10 cellular contexts compared by ENCODE assay signal in the genomic region with DNA sequence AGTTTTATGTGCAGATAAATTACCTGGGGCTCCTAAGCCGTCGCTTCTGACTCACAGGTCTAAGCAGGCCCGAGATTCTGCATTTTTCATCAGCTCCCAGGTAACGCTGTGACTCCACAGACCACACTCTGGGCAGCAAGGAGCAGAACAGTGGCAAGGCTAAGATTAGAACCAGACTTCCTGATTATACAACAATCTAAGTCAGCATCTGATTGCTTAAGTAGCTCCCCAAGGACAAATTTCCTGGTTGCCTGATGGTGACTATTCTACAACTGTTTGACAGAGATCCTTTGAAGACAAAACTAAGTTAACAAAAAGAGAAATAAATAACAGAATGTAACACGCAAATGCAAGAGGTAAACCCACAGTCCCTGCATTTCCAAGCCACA.
DNase-seq lines count a peak whose midpoint lies in the region; ATAC-seq, FAIRE-seq and TF ChIP-seq lines count a peak whose summit lies in the region.
"Had no signal": no experiment of that assay in that cellular context is flagged by ENCODE, and none has a peak within 500 bp of the region (broad histone marks: within the 10 kb centered on the region; RNA-seq: fewer than 3 reads in every experiment).

No MANE protein-coding gene starts in this region.

- WGBS in A549 (ENCODE audit: missing lambda C conversion rate) = 55% methylated on average over 5 of the region's 5 CpGs

- H3K9ac ChIP-seq in Loucy (ENCODE audit: low read depth, low read length, poor library complexity, severe bottlenecking) (peak overlapping the region; percentile 85), duodenal mucosa (ENCODE audit: low read depth in 1 of 2, low read length in 2 of 2) (peak overlapping the region in 1 of 2 donors; percentile 3), mucosa of rectum (ENCODE audit: low read depth in 1 of 2, low read length in 2 of 2) (no peak overlapping the region), MM.1S (ENCODE audit: low read length) (no peak overlapping the region)

- no peak for TF ChIP-seq POLR2A in A549 (IDR thresholded peaks at IDR 0.05; ENCODE audit: low read length)

- H3K79me2 ChIP-seq in Loucy (ENCODE audit: insufficient read depth, low read length) (peaks cover 89% of the 10 kb centered on the region), MM.1S (ENCODE audit: low read length) (peaks cover 85% of the 10 kb centered on the region)

- no peaks in the 10 kb centered on the region for H3F3A ChIP-seq in Loucy (ENCODE audit: low read depth)
- H3F3A ChIP-seq in MM.1S (ENCODE audit: insufficient read depth, low read length) = peaks cover 19% of the 10 kb centered on the region

- TF ChIP-seq EP300 in A549 (IDR thresholded peaks at IDR 0.05) = no peak

- H3K9me2 ChIP-seq in Loucy (replicated peaks; ENCODE audit: low read depth, low read length) (no peaks in the 10 kb centered on the region), MM.1S (replicated peaks; ENCODE audit: insufficient read depth, low read length) (no peaks in the 10 kb centered on the region)

- no peaks in the 10 kb centered on the region for H3K9me3 ChIP-seq in A549
- H3K9me3 ChIP-seq in Loucy (ENCODE audit: insufficient read depth, low read depth, low read length) = no peaks in the 10 kb centered on the region
- H3K9me3 ChIP-seq in duodenal mucosa (ENCODE audit: control insufficient read depth in 1 of 2, low read length in 2 of 2) = no peaks in the 10 kb centered on the region
- H3K9me3 ChIP-seq in mucosa of rectum (ENCODE audit: control insufficient read depth in 2 of 2, low read length in 2 of 2) = no peaks in the 10 kb centered on the region
- H3K9me3 ChIP-seq in MM.1S (replicated peaks; ENCODE audit: insufficient read depth, low read length) = no peaks in the 10 kb centered on the region

- TF ChIP-seq RAD21 in A549 (conservative IDR thresholded peaks at IDR 0.05 in 1 of 2, IDR thresholded peaks at IDR 0.05 in 1 of 2) = no peak

- no peak overlapping the region for H3K4me3 ChIP-seq in A549
- H3K4me3 ChIP-seq in Loucy (ENCODE audit: low read length, poor library complexity, severe bottlenecking) = peak overlapping the region; percentile 76
- peak overlapping the region in 1 of 2 donors; percentile 67 for H3K4me3 ChIP-seq in duodenal mucosa (ENCODE audit: low read depth in 1 of 2, low read length in 2 of 2)
- H3K4me3 ChIP-seq in mucosa of rectum (ENCODE audit: low read length in 2 of 2) = no peak overlapping the region
- H3K4me3 ChIP-seq in MM.1S (ENCODE audit: low read length) = no peak overlapping the region

- peaks cover 8% of the 10 kb centered on the region; the same call in 1 of the 2 replicates for H3K36me3 ChIP-seq in Loucy (ENCODE audit: insufficient read depth, low read length)
- peaks cover 7 to 9% of the 10 kb centered on the region in 2 donors for H3K36me3 ChIP-seq in duodenal mucosa (ENCODE audit: control insufficient read depth in 1 of 2, insufficient read depth in 2 of 2, low read length in 2 of 2)
- peaks cover 3% of the 10 kb centered on the region in 2 donors for H3K36me3 ChIP-seq in mucosa of rectum (ENCODE audit: control insufficient read depth in 2 of 2, insufficient read depth in 2 of 2, low read length in 2 of 2)
- H3K36me3 ChIP-seq in MM.1S (replicated peaks; ENCODE audit: insufficient read depth, low read length) = no peaks in the 10 kb centered on the region

- no peak for FAIRE-seq in A549 (lab: Jason Lieb, UNC)

- no peak for TF ChIP-seq CTCF in A549 (IDR thresholded peaks at IDR 0.05)
- no peak for TF ChIP-seq CTCF in Loucy (conservative IDR thresholded peaks at IDR 0.05; ENCODE audit: low read length)
- no peak for TF ChIP-seq CTCF in MM.1S (IDR thresholded peaks at IDR 0.05; ENCODE audit: low read length)

- ATAC-seq in A549 (peak in 1 of 2 experiments; percentile 52; a peak in 2 of 6 replicates), GM18867 (IDR thresholded peaks at IDR 0.05; ENCODE audit: unreplicated experiment) (no peak)

- POLR2A ChIA-PET in A549 (lab: Yijun Ruan, JAX) = interaction anchor here (1.3 kb wide), 1 partner anchor 69 kb away, joined by 4 read pairs; the partner anchor contains the start of gene CREB3L2

- H2AFZ ChIP-seq in Loucy (ENCODE audit: low read length) (no peak overlapping the region), MM.1S (ENCODE audit: low read length) (no peak overlapping the region)

- H3K4me2 ChIP-seq in A549 = peak overlapping the region; percentile 68
- H3K4me2 ChIP-seq in Loucy (ENCODE audit: low read depth, low read length, poor library complexity, severe bottlenecking) = peak overlapping the region; percentile 86
- no peak overlapping the region for H3K4me2 ChIP-seq in MM.1S (ENCODE audit: low read depth, low read length)

- CTCF ChIA-PET in A549 (lab: Yijun Ruan, JAX) = interaction anchor here (0.9 to 5.3 kb wide), 5 partner anchors 9 to 69 kb away, joined by 3 to 16 read pairs (median 3); partner anchors contain the start of gene CREB3L2

- H3K27ac ChIP-seq in A549 (peak overlapping the region; percentile 62 to 81), duodenal mucosa (ENCODE audit: low read depth, low read length) (peak overlapping the region; percentile 5), mucosa of rectum (ENCODE audit: low read depth in 2 of 2, low read length in 2 of 2) (peak overlapping the region; percentile 24 to 53), MM.1S (ENCODE audit: low read length) (no peak overlapping the region)

- DNase-seq in A549 (ENCODE audit: low read depth in 1 of 2, low spot score in 1 of 2) = peak in 1 of 2 experiments; percentile 33
- DNase-seq in NCI-H1417 treated with DMSO at 0.1 percent for 48 hours (lab: John Stamatoyannopoulos, UW) = no peak
- no peak for DNase-seq in MM.1S
- no peak for DNase-seq in kidney glomerular epithelial cell (lab: John Stamatoyannopoulos, UW)
- DNase-seq: activated naive CD4-positive, alpha-beta T cell; occipital lobe had no signal

- peaks cover 24% of the 10 kb centered on the region for H4K20me1 ChIP-seq in Loucy (ENCODE audit: insufficient read depth, low read length, poor library complexity, severe bottlenecking)
- H4K20me1 ChIP-seq in MM.1S (ENCODE audit: insufficient read depth, low read length) = no peaks in the 10 kb centered on the region

- H3K4me1 ChIP-seq in A549 (peaks cover 43% of the 10 kb centered on the region), Loucy (ENCODE audit: insufficient read depth, low read length, poor library complexity, severe bottlenecking) (peaks cover 56% of the 10 kb centered on the region), duodenal mucosa (ENCODE audit: control insufficient read depth in 1 of 2, insufficient read depth in 2 of 2, low read length in 2 of 2) (peaks cover 47 to 57% of the 10 kb centered on the region in 2 donors), mucosa of rectum (ENCODE audit: control insufficient read depth in 2 of 2, insufficient read depth in 2 of 2, low read length in 2 of 2) (peaks cover 30 to 36% of the 10 kb centered on the region in 2 donors), MM.1S (ENCODE audit: low read length) (peaks cover 32% of the 10 kb centered on the region)

- no peaks in the 10 kb centered on the region for H3K27me3 ChIP-seq in Loucy (ENCODE audit: insufficient read depth, low read length, poor library complexity, severe bottlenecking)
- H3K27me3 ChIP-seq in duodenal mucosa (ENCODE audit: control insufficient read depth in 1 of 2, insufficient read depth in 2 of 2, low read length in 2 of 2) = no peaks in the 10 kb centered on the region
- H3K27me3 ChIP-seq in mucosa of rectum (ENCODE audit: control insufficient read depth in 2 of 2, insufficient read depth in 2 of 2, low read length in 2 of 2) = no peaks in the 10 kb centered on the region
- no peaks in the 10 kb centered on the region for H3K27me3 ChIP-seq in MM.1S (replicated peaks; ENCODE audit: insufficient read depth, low read length)

TF ChIP-seq in A549, 52 proteins besides CTCF, POLR2A, EP300 and RAD21:
- TF ChIP-seq CEBPB (IDR thresholded peaks at IDR 0.05) (peak; percentile 7 to 43; a peak in 1 of 4 replicates), HOXB13 (CRISPR knock-in tag; IDR thresholded peaks at IDR 0.05; ENCODE audit: low read depth) (0 out of 2 replicates have a peak, but pooled peaks have one; percentile 43), MAZ (IDR thresholded peaks at IDR 0.05; ENCODE audit: borderline replicate concordance, low read depth, low read length) (no peak), JUNB (IDR thresholded peaks at IDR 0.05) (no peak), PHF8 (IDR thresholded peaks at IDR 0.05; ENCODE audit: borderline replicate concordance, low read depth) (no peak), RCOR1 (IDR thresholded peaks at IDR 0.05; ENCODE audit: low read depth, low read length) (no peak), RARB (CRISPR knock-in tag; IDR thresholded peaks at IDR 0.05) (no peak), KDM5A (IDR thresholded peaks at IDR 0.05) (no peak), TP53 (CRISPR knock-in tag; IDR thresholded peaks at IDR 0.05) (no peak)
- TF ChIP-seq, protein P1, sequence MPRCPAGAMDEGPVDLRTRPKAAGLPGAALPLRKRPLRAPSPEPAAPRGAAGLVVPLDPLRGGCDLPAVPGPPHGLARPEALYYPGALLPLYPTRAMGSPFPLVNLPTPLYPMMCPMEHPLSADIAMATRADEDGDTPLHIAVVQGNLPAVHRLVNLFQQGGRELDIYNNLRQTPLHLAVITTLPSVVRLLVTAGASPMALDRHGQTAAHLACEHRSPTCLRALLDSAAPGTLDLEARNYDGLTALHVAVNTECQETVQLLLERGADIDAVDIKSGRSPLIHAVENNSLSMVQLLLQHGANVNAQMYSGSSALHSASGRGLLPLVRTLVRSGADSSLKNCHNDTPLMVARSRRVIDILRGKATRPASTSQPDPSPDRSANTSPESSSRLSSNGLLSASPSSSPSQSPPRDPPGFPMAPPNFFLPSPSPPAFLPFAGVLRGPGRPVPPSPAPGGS (IDR thresholded peaks at IDR 0.05) = no peak
- TF ChIP-seq, protein P2, sequence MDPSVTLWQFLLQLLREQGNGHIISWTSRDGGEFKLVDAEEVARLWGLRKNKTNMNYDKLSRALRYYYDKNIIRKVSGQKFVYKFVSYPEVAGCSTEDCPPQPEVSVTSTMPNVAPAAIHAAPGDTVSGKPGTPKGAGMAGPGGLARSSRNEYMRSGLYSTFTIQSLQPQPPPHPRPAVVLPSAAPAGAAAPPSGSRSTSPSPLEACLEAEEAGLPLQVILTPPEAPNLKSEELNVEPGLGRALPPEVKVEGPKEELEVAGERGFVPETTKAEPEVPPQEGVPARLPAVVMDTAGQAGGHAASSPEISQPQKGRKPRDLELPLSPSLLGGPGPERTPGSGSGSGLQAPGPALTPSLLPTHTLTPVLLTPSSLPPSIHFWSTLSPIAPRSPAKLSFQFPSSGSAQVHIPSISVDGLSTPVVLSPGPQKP (IDR thresholded peaks at IDR 0.05; ENCODE audit: low read depth, low read length) = no peak
